ENCODE assay signal across 1 cellular context in the genomic region with DNA sequence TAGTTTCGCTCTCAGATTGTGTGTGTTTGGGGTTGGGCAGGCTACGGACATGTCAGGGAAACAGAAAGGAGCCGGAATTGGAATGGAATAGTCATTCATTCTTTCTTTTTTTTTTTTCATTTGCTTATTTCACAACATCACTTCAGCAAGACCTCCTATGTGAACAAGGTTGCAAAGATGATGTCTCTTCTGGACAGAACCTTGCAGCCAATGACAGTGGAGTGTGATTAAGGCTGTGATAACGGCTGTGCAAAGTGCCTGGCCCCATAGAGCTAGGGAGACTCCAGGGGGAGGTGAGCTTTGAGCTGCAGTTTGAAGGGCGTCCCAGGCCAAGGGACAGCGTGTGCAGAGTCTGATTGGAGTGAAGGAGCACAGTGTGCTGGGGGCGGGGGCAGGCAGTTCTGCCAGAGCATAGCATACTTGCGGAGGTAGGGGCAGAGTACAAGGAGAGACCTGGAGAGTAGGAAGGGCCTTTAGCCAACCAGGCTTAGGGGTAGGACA.
A peak's percentile ranks its signal among the peaks of the same experiment; 100 is the strongest.
TF ChIP-seq lines count a peak whose summit lies in the region.

No MANE protein-coding gene starts in this region.

TF ChIP-seq in HepG2, 621 proteins besides CTCF, POLR2A, EP300 and RAD21 (continued from another document):
- TF ChIP-seq POLR2AphosphoS5 (IDR thresholded peaks at IDR 0.05; ENCODE audit: low read depth, low read length) (0 out of 2 replicates have a peak, but pooled peaks have one; percentile 45), TBX3 (IDR thresholded peaks at IDR 0.05; ENCODE audit: borderline replicate concordance) (no peak), ZNF329 (CRISPR knock-in tag; IDR thresholded peaks at IDR 0.05; ENCODE audit: low read depth) (no peak), NPAS2 (CRISPR knock-in tag; IDR thresholded peaks at IDR 0.05; ENCODE audit: borderline replicate concordance) (no peak), MXD4 (CRISPR knock-in tag; IDR thresholded peaks at IDR 0.05) (peak; percentile 60; the same call in 1 of the 2 replicates), PLRG1 (conservative IDR thresholded peaks at IDR 0.05) (no peak), SP140L (CRISPR knock-in tag; IDR thresholded peaks at IDR 0.05; ENCODE audit: borderline replicate concordance) (no peak), EHMT2 (IDR thresholded peaks at IDR 0.05; ENCODE audit: borderline replicate concordance, low read depth, low read length) (no peak), ZNF510 (CRISPR knock-in tag; IDR thresholded peaks at IDR 0.05; ENCODE audit: low read depth) (no peak), ZNF235 (CRISPR knock-in tag; IDR thresholded peaks at IDR 0.05; ENCODE audit: borderline replicate concordance) (no peak)
- TF ChIP-seq, protein P1, sequence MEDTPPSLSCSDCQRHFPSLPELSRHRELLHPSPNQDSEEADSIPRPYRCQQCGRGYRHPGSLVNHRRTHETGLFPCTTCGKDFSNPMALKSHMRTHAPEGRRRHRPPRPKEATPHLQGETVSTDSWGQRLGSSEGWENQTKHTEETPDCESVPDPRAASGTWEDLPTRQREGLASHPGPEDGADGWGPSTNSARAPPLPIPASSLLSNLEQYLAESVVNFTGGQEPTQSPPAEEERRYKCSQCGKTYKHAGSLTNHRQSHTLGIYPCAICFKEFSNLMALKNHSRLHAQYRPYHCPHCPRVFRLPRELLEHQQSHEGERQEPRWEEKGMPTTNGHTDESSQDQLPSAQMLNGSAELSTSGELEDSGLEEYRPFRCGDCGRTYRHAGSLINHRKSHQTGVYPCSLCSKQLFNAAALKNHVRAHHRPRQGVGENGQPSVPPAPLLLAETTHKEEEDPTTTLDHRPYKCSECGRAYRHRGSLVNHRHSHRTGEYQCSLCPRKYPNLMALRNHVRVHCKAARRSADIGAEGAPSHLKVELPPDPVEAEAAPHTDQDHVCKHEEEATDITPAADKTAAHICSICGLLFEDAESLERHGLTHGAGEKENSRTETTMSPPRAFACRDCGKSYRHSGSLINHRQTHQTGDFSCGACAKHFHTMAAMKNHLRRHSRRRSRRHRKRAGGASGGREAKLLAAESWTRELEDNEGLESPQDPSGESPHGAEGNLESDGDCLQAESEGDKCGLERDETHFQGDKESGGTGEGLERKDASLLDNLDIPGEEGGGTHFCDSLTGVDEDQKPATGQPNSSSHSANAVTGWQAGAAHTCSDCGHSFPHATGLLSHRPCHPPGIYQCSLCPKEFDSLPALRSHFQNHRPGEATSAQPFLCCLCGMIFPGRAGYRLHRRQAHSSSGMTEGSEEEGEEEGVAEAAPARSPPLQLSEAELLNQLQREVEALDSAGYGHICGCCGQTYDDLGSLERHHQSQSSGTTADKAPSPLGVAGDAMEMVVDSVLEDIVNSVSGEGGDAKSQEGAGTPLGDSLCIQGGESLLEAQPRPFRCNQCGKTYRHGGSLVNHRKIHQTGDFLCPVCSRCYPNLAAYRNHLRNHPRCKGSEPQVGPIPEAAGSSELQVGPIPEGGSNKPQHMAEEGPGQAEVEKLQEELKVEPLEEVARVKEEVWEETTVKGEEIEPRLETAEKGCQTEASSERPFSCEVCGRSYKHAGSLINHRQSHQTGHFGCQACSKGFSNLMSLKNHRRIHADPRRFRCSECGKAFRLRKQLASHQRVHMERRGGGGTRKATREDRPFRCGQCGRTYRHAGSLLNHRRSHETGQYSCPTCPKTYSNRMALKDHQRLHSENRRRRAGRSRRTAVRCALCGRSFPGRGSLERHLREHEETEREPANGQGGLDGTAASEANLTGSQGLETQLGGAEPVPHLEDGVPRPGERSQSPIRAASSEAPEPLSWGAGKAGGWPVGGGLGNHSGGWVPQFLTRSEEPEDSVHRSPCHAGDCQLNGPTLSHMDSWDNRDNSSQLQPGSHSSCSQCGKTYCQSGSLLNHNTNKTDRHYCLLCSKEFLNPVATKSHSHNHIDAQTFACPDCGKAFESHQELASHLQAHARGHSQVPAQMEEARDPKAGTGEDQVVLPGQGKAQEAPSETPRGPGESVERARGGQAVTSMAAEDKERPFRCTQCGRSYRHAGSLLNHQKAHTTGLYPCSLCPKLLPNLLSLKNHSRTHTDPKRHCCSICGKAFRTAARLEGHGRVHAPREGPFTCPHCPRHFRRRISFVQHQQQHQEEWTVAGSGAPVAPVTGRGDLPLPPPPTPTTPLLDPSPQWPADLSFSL (CRISPR knock-in tag; IDR thresholded peaks at IDR 0.05), result no peak
- TF ChIP-seq, protein P2, sequence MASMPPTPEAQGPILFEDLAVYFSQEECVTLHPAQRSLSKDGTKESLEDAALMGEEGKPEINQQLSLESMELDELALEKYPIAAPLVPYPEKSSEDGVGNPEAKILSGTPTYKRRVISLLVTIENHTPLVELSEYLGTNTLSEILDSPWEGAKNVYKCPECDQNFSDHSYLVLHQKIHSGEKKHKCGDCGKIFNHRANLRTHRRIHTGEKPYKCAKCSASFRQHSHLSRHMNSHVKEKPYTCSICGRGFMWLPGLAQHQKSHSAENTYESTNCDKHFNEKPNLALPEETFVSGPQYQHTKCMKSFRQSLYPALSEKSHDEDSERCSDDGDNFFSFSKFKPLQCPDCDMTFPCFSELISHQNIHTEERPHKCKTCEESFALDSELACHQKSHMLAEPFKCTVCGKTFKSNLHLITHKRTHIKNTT (CRISPR knock-in tag; IDR thresholded peaks at IDR 0.05), result no peak
- TF ChIP-seq, protein P3, sequence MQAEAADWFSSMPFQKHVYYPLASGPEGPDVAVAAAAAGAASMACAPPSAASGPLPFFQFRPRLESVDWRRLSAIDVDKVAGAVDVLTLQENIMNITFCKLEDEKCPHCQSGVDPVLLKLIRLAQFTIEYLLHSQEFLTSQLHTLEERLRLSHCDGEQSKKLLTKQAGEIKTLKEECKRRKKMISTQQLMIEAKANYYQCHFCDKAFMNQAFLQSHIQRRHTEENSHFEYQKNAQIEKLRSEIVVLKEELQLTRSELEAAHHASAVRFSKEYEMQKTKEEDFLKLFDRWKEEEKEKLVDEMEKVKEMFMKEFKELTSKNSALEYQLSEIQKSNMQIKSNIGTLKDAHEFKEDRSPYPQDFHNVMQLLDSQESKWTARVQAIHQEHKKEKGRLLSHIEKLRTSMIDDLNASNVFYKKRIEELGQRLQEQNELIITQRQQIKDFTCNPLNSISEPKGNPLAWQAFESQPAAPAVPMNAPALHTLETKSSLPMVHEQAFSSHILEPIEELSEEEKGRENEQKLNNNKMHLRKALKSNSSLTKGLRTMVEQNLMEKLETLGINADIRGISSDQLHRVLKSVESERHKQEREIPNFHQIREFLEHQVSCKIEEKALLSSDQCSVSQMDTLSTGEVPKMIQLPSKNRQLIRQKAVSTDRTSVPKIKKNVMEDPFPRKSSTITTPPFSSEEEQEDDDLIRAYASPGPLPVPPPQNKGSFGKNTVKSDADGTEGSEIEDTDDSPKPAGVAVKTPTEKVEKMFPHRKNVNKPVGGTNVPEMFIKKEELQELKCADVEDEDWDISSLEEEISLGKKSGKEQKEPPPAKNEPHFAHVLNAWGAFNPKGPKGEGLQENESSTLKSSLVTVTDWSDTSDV (CRISPR knock-in tag; IDR thresholded peaks at IDR 0.05), result no peak
TF ChIP-seq in HepG2: peak in this region for 149.
